Comparison of ENCODE assay signal across 19 cellular contexts in the genomic region with DNA sequence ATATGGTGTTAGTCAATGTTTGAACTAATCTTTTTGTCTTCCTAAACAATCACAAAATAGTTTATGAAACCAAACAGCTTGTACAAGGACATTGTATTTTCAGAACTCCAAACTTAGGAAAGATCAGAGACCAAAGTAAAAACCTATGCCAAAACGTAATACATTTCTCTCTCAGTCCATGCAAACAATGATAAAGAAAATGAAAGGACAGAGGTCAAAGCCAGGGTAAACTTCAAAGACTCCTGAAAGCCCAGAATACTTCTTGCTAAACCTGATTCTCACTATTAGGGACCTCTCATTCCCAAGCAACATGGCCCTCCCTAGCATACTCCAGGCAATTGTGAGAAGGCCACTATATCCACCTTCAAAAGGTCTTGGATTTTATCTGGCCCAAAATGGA.
DNase-seq lines count a peak whose midpoint lies in the region; ATAC-seq and TF ChIP-seq lines count a peak whose summit lies in the region.
"Had no signal": no experiment of that assay in that cellular context is flagged by ENCODE, and none has a peak within 500 bp of the region (broad histone marks: within the 10 kb centered on the region; RNA-seq: fewer than 3 reads in every experiment).

No MANE protein-coding gene starts in this region.

- peak overlapping the region; percentile 18; the same call in 1 of the 2 replicates for H3K4ac ChIP-seq in IMR-90 (ENCODE audit: low read depth, low read length)

- WGBS in SK-N-SH (ENCODE audit: low lambda C conversion rate) = 41% methylated on average over 1 of the region's 1 CpG
- WGBS in IMR-90 (ENCODE audit: extremely low coverage in 2 of 2, insufficient read length in 1 of 2), 2 experiments = no CpG with 5 or more reads among the region's 1 CpG
- 32% methylated on average over 1 of the region's 1 CpG for WGBS in hepatocyte (ENCODE audit: low lambda C conversion rate, missing lambda C conversion rate)

- in situ Hi-C loops in IMR-90 (cut with MboI; ENCODE audit: low sequenced_read_pairs) = no loop called here

- no peak overlapping the region for H2AK5ac ChIP-seq in IMR-90 (ENCODE audit: low read depth, low read length)

- TF ChIP-seq RAD21 in SK-N-SH (IDR thresholded peaks at IDR 0.05; ENCODE audit: low read length) = no peak
- no peak for TF ChIP-seq RAD21 in IMR-90 (IDR thresholded peaks at IDR 0.05; ENCODE audit: low read length)

- H2AK9ac ChIP-seq in IMR-90 (replicated peaks; ENCODE audit: low read depth, low read length, poor library complexity) = no peak overlapping the region

- no peak overlapping the region for H3K27ac ChIP-seq in SK-N-SH (ENCODE audit: low read depth in 2 of 2, low read length in 1 of 2)
- H3K27ac ChIP-seq in IMR-90 (ENCODE audit: insufficient read depth, low read length) = peak overlapping the region; percentile 36; the same call in 1 of the 2 replicates
- H3K27ac ChIP-seq in hepatocyte = peak overlapping the region; percentile 65
- H3K27ac ChIP-seq: BLaER1, SK-N-MC had no signal

- intact Hi-C loops in IMR-90 (cut with micrococcal nuclease) = no loop called here

- H3K9me1 ChIP-seq in IMR-90 (ENCODE audit: insufficient read depth, low read length) = peaks cover 3% of the 10 kb centered on the region; the same call in 1 of the 2 replicates

- H2BK20ac ChIP-seq in IMR-90 (ENCODE audit: low read depth, low read length) = peak overlapping the region; percentile 80

- H3K27me3 ChIP-seq in SK-N-SH (ENCODE audit: insufficient read depth) = no peaks in the 10 kb centered on the region
- H3K27me3 ChIP-seq in IMR-90 (ENCODE audit: control insufficient read depth, insufficient read depth, low read length) = no peaks in the 10 kb centered on the region
- no peaks in the 10 kb centered on the region for H3K27me3 ChIP-seq in hepatocyte
- H3K27me3 ChIP-seq: BLaER1 had no signal

- no peaks in the 10 kb centered on the region for H3K79me1 ChIP-seq in IMR-90 (ENCODE audit: low read depth in 1 of 2, low read length in 2 of 2)

- no peak overlapping the region for H3K9ac ChIP-seq in SK-N-SH
- no peak overlapping the region for H3K9ac ChIP-seq in IMR-90 (ENCODE audit: low read depth, low read length)
- H3K9ac ChIP-seq: BLaER1 had no signal

- H4K5ac ChIP-seq in IMR-90 (ENCODE audit: low read depth, low read length) = peak overlapping the region; percentile 72

- dilution Hi-C loops in IMR-90 (cut with HindIII; ENCODE audit: low sequenced_read_pairs, unreplicated experiment) = no loop called here

- no TSS peak for BruUV-seq in IMR-90 (replicated peaks; lab: Mats Ljungman, UMichigan)

- H3K4me1 ChIP-seq in SK-N-SH (ENCODE audit: control insufficient read depth in 1 of 2, insufficient read depth in 2 of 2, low read depth in 1 of 2, low read length in 1 of 2) (no peaks in the 10 kb centered on the region), IMR-90 (ENCODE audit: control insufficient read depth, insufficient read depth, low read length) (peaks cover 16% of the 10 kb centered on the region), hepatocyte (ENCODE audit: insufficient read depth) (peaks cover 12% of the 10 kb centered on the region)
- H3K4me1 ChIP-seq: BLaER1 had no signal

- peak overlapping the region; percentile 86 for H3K18ac ChIP-seq in IMR-90 (ENCODE audit: low read depth, low read length)

- H3K14ac ChIP-seq in IMR-90 (replicated peaks; ENCODE audit: low read depth, low read length) = no peak overlapping the region

- peak overlapping the region; percentile 56 for H2BK120ac ChIP-seq in IMR-90 (ENCODE audit: low read depth, low read length)

- no peak for ATAC-seq in SK-N-SH treated with all-trans-retinoic acid at 6 μM for 48 hours
- no peak for ATAC-seq in IMR-90 (ENCODE audit: low read depth)
- no peak for ATAC-seq in GM21528 (IDR thresholded peaks at IDR 0.05; ENCODE audit: low FRiP score, unreplicated experiment)
- ATAC-seq: Panc1, Right ventricle myocardium inferior had no signal

- POLR2A ChIA-PET in SK-N-SH (lab: Yijun Ruan, JAX) (no interaction called here), IMR-90 (lab: Charles Lee; ENCODE audit: unreplicated experiment) (no interaction called here)

- no peak overlapping the region; the same call in 1 of the 2 replicates for H3K56ac ChIP-seq in IMR-90 (ENCODE audit: extremely low read depth, insufficient read depth, low read length)

- H3F3A ChIP-seq in SK-N-SH (replicated peaks; ENCODE audit: insufficient read depth) = no peaks in the 10 kb centered on the region

- no peak for TF ChIP-seq CTCF in SK-N-SH (IDR thresholded peaks at IDR 0.05)
- no peak for TF ChIP-seq CTCF in IMR-90 (conservative IDR thresholded peaks at IDR 0.05; ENCODE audit: low read depth, low read length)
- TF ChIP-seq CTCF in hepatocyte (IDR thresholded peaks at IDR 0.05; ENCODE audit: poor library complexity) = no peak

- H4K8ac ChIP-seq in IMR-90 (ENCODE audit: low read depth in 2 of 2, low read length in 2 of 2) = peak overlapping the region; percentile 53 to 82; a peak in 3 of 4 replicates

- peak overlapping the region; percentile 61; the same call in 1 of the 2 replicates for H2AFZ ChIP-seq in SK-N-SH (ENCODE audit: low read depth)
- no peak overlapping the region for H2AFZ ChIP-seq in IMR-90 (replicated peaks; ENCODE audit: low read length, poor library complexity)
- peak overlapping the region; percentile 58 for H2AFZ ChIP-seq in hepatocyte

- H4K20me1 ChIP-seq in SK-N-SH (ENCODE audit: insufficient read depth) (no peaks in the 10 kb centered on the region), IMR-90 (ENCODE audit: insufficient read depth, low read length) (no peaks in the 10 kb centered on the region), hepatocyte (ENCODE audit: insufficient read depth, poor library complexity, severe bottlenecking) (no peaks in the 10 kb centered on the region)
- H4K20me1 ChIP-seq: BLaER1 had no signal

- H3K23ac ChIP-seq in IMR-90 (ENCODE audit: low read depth, low read length) = no peak overlapping the region

- H3K9me2 ChIP-seq in SK-N-SH = no peaks in the 10 kb centered on the region
- no peaks in the 10 kb centered on the region for H3K9me2 ChIP-seq in hepatocyte (replicated peaks; ENCODE audit: insufficient read depth)

- H3K9me3 ChIP-seq in SK-N-SH (peaks cover under 1% of the 10 kb centered on the region; the same call in 1 of the 2 replicates), IMR-90 (ENCODE audit: control insufficient read depth, insufficient read depth, low read length) (no peaks in the 10 kb centered on the region), hepatocyte (ENCODE audit: low read depth) (no peaks in the 10 kb centered on the region)
- H3K9me3 ChIP-seq: BLaER1 had no signal

- TF ChIP-seq POLR2A in IMR-90 (IDR thresholded peaks at IDR 0.05; ENCODE audit: low read depth, low read length) = no peak

- H3K4me3 ChIP-seq in SK-N-SH (ENCODE audit: low read depth in 2 of 2, low read length in 1 of 2) (no peak overlapping the region), IMR-90 (ENCODE audit: insufficient read depth, low read depth, low read length) (no peak overlapping the region), hepatocyte (no peak overlapping the region)
- H3K4me3 ChIP-seq: BLaER1, SK-N-MC had no signal

- H3K4me2 ChIP-seq in SK-N-SH (no peak overlapping the region), IMR-90 (ENCODE audit: low read depth, low read length) (no peak overlapping the region), hepatocyte (peak overlapping the region; percentile 33)
- H3K4me2 ChIP-seq: BLaER1 had no signal

- H3K36me3 ChIP-seq in SK-N-SH (replicated peaks in 1 of 2; ENCODE audit: control insufficient read depth in 1 of 2, insufficient read depth in 2 of 2, low read length in 1 of 2) (no peaks in the 10 kb centered on the region), IMR-90 (ENCODE audit: control insufficient read depth, insufficient read depth, low read length) (no peaks in the 10 kb centered on the region), hepatocyte (replicated peaks; ENCODE audit: insufficient read depth, low read depth) (no peaks in the 10 kb centered on the region)
- H3K36me3 ChIP-seq: BLaER1 had no signal

- H2BK5ac ChIP-seq in IMR-90 (ENCODE audit: low read depth, low read length, poor library complexity, severe bottlenecking) = peak overlapping the region; percentile 36

- DNase-seq in SK-N-SH (no peak), IMR-90 (no peak), hepatocyte (ENCODE audit: low spot score) (no peak), NCI-H510A (lab: John Stamatoyannopoulos, UW) (no peak), SK-N-DZ (ENCODE audit: low spot score) (no peak), NCI-H82 (lab: John Stamatoyannopoulos, UW) (no peak)
- DNase-seq: 8988T; CD8-positive, alpha-beta memory T cell; GF-D8; GOT3; NCI-H1417 treated with DMSO at 0.1 percent for 48 hours; NCI-H2029; NCI-H2171 treated with DMSO at 0.1 percent for 48 hours had no signal

- peak overlapping the region; percentile 25; the same call in 1 of the 2 replicates for H4K91ac ChIP-seq in IMR-90 (ENCODE audit: insufficient read depth, low read depth, low read length)

- CTCF ChIA-PET in SK-N-SH (lab: Yijun Ruan, JAX) (no interaction called here), IMR-90 (lab: Yijun Ruan, JAX) (no interaction called here)

- H3K79me2 ChIP-seq in SK-N-SH (ENCODE audit: insufficient read depth) (no peaks in the 10 kb centered on the region), hepatocyte (no peaks in the 10 kb centered on the region)

- peak overlapping the region; percentile 91; the same call in 1 of the 3 replicates for H2BK15ac ChIP-seq in IMR-90 (ENCODE audit: low read depth, low read length)

- TF ChIP-seq EP300 in SK-N-SH (IDR thresholded peaks at IDR 0.05; ENCODE audit: borderline replicate concordance in 1 of 2, low read depth in 1 of 2, low read length in 1 of 2) = no peak

TF ChIP-seq in SK-N-SH, 30 proteins besides CTCF, POLR2A, EP300 and RAD21 (continues in another document):
- TF ChIP-seq NFIC (IDR thresholded peaks at IDR 0.05; ENCODE audit: borderline replicate concordance) (no peak), SMC3 (IDR thresholded peaks at IDR 0.05; ENCODE audit: low read depth, low read length) (no peak), RXRA (IDR thresholded peaks at IDR 0.05; ENCODE audit: borderline replicate concordance, low read depth) (no peak)

TF ChIP-seq in SK-N-SH treated with all-trans-retinoic acid at 6 μM for 48 hours, 23 proteins besides CTCF, POLR2A, EP300 and RAD21 (continues in another document):
- no peak for TF ChIP-seq ZFP3 (CRISPR knock-in tag; IDR thresholded peaks at IDR 0.05)
- no peak for TF ChIP-seq BACH2 (CRISPR knock-in tag; IDR thresholded peaks at IDR 0.05; ENCODE audit: borderline replicate concordance)

TF ChIP-seq in IMR-90, 13 proteins besides CTCF, POLR2A, EP300 and RAD21:
- no peak for TF ChIP-seq SMC3 (IDR thresholded peaks at IDR 0.05; ENCODE audit: low read depth, low read length)
- no peak for TF ChIP-seq USF2 (IDR thresholded peaks at IDR 0.05; ENCODE audit: low read depth, low read length)
- TF ChIP-seq CEBPB (IDR thresholded peaks at IDR 0.05; ENCODE audit: low read depth, low read length) = no peak

Comparison
In these comparisons a context has a peak if more than half of its experiments do, and no peak if none do; other contexts are left out.
1. H3K27ac ChIP-seq: peak in IMR-90 (single experiment) and hepatocyte (single experiment); none in SK-N-SH (0 of 2).